Comparison of ENCODE assay signal across 28 cellular contexts in genomic region chr14:88202296-88202695, GRCh38.
"Had no signal": no experiment of that assay in that cellular context is flagged by ENCODE, and none has a peak within 500 bp of the region (broad histone marks: within the 10 kb centered on the region; RNA-seq: fewer than 3 reads in every experiment).

No MANE protein-coding gene starts in this region.

- DNase-seq: naive B cell; naive thymus-derived CD8-positive, alpha-beta T cell; occipital lobe; posterior cingulate gyrus; psoas muscle; right cardiac atrium; stimulated activated CD4-positive, alpha-beta T cell treated with anti-CD3 and anti-CD28 coated beads, Interleukin-15, amount 100 ng/mL, for 24 hours; stimulated activated CD4-positive, alpha-beta T cell treated with anti-CD3 and anti-CD28 coated beads, Interleukin-2, amount 100 ng/mL, for 24 hours; stimulated activated CD4-positive, alpha-beta T cell treated with anti-CD3 and anti-CD28 coated beads, Interleukin-2, amount 100 ng/mL, for 48 hours; stimulated activated CD4-positive, alpha-beta T cell treated with anti-CD3 and anti-CD28 coated beads, Interleukin-4, amount 100 ng/mL, for 24 hours; stimulated activated naive B cell treated with anti-CD40 and anti-IgM and Interleukin-4, amounts not matched to agents 10 μg/mL and 1 μg/mL and 100 μg/mL, for 72 hours; stimulated activated naive CD4-positive, alpha-beta T cell treated with Interleukin-2 at 50 U/mL for 16 hours; stomach; thyroid gland; trophoblast cell; upper lobe of left lung had no signal

- H3K27ac Mint-ChIP-seq: naive B cell; naive thymus-derived CD8-positive, alpha-beta T cell; nephron; progenitor cell of endocrine pancreas; stimulated activated effector memory CD8-positive, alpha-beta T cell treated with anti-CD3 and anti-CD28 coated beads, Interleukin-12 subunit alpha, Interleukin-12 subunit beta, amount 100 ng/mL, for 72 hours; stimulated activated naive B cell treated with anti-CD40 and anti-IgM and Interleukin-4, amounts not matched to agents 10 μg/mL and 1 μg/mL and 100 μg/mL, for 72 hours; stimulated activated naive CD8-positive, alpha-beta T cell treated with anti-CD3 and anti-CD28 coated beads, Interleukin-15, Interleukin-2, amounts not matched to agents 100 ng/mL and 50 ng/mL, for 24 hours had no signal

- H3K4me1 ChIP-seq: parathyroid adenoma, psoas muscle, stomach, thyroid gland, tibial nerve, upper lobe of left lung, vagina had no signal

- ATAC-seq: naive thymus-derived CD8-positive, alpha-beta T cell; psoas muscle; right cardiac atrium; sciatic nerve; stimulated activated naive B cell treated with anti-CD40 and anti-IgM and Interleukin-4, amounts not matched to agents 10 μg/mL and 1 μg/mL and 100 μg/mL, for 72 hours had no signal

- FAIRE-seq: urothelium cell line had no signal

- H3K36me3 Mint-ChIP-seq: naive B cell; naive thymus-derived CD8-positive, alpha-beta T cell; stimulated activated effector memory CD8-positive, alpha-beta T cell treated with anti-CD3 and anti-CD28 coated beads, Interleukin-12 subunit alpha, Interleukin-12 subunit beta, amount 100 ng/mL, for 72 hours; stimulated activated naive B cell treated with anti-CD40 and anti-IgM and Interleukin-4, amounts not matched to agents 10 μg/mL and 1 μg/mL and 100 μg/mL, for 72 hours had no signal

- H3K4me1 Mint-ChIP-seq: naive B cell; naive thymus-derived CD8-positive, alpha-beta T cell; stimulated activated effector memory CD8-positive, alpha-beta T cell treated with anti-CD3 and anti-CD28 coated beads, Interleukin-12 subunit alpha, Interleukin-12 subunit beta, amount 100 ng/mL, for 72 hours; stimulated activated naive B cell treated with anti-CD40 and anti-IgM and Interleukin-4, amounts not matched to agents 10 μg/mL and 1 μg/mL and 100 μg/mL, for 72 hours had no signal

- H3K79me2 ChIP-seq: parathyroid adenoma had no signal

- H3K9me3 Mint-ChIP-seq: naive thymus-derived CD8-positive, alpha-beta T cell; nephron; stimulated activated effector memory CD8-positive, alpha-beta T cell treated with anti-CD3 and anti-CD28 coated beads, Interleukin-12 subunit alpha, Interleukin-12 subunit beta, amount 100 ng/mL, for 72 hours; stimulated activated naive B cell treated with anti-CD40 and anti-IgM and Interleukin-4, amounts not matched to agents 10 μg/mL and 1 μg/mL and 100 μg/mL, for 72 hours; stimulated activated naive CD8-positive, alpha-beta T cell treated with anti-CD3 and anti-CD28 coated beads, Interleukin-15, Interleukin-2, amounts not matched to agents 100 ng/mL and 50 ng/mL, for 24 hours had no signal

- H3K4me3 Mint-ChIP-seq: naive B cell; naive thymus-derived CD8-positive, alpha-beta T cell; nephron; stimulated activated effector memory CD8-positive, alpha-beta T cell treated with anti-CD3 and anti-CD28 coated beads, Interleukin-12 subunit alpha, Interleukin-12 subunit beta, amount 100 ng/mL, for 72 hours; stimulated activated naive B cell treated with anti-CD40 and anti-IgM and Interleukin-4, amounts not matched to agents 10 μg/mL and 1 μg/mL and 100 μg/mL, for 72 hours; stimulated activated naive CD8-positive, alpha-beta T cell treated with anti-CD3 and anti-CD28 coated beads, Interleukin-15, Interleukin-2, amounts not matched to agents 100 ng/mL and 50 ng/mL, for 24 hours had no signal

- H3K4me3 ChIP-seq: ovary, psoas muscle, skin epidermis, stomach, thoracic aorta, thyroid gland, tibial nerve, upper lobe of left lung, vagina had no signal

- H2AFZ ChIP-seq: parathyroid adenoma had no signal

- H3K9ac ChIP-seq: parathyroid adenoma had no signal

- H3K27ac ChIP-seq: parathyroid adenoma, psoas muscle, skin epidermis, stomach, thoracic aorta, thyroid gland, tibial nerve, upper lobe of left lung, vagina had no signal

- H3K36me3 ChIP-seq: ovary, stomach, thoracic aorta, thyroid gland, tibial nerve, upper lobe of left lung, vagina had no signal

- H3K27me3 ChIP-seq: ovary, thyroid gland, tibial nerve, upper lobe of left lung, vagina had no signal

- H3K9me3 ChIP-seq: ovary, psoas muscle, stomach, thoracic aorta, thyroid gland, tibial nerve, upper lobe of left lung, vagina had no signal
